ENCODE assay signal across 1 cellular context in the genomic region with DNA sequence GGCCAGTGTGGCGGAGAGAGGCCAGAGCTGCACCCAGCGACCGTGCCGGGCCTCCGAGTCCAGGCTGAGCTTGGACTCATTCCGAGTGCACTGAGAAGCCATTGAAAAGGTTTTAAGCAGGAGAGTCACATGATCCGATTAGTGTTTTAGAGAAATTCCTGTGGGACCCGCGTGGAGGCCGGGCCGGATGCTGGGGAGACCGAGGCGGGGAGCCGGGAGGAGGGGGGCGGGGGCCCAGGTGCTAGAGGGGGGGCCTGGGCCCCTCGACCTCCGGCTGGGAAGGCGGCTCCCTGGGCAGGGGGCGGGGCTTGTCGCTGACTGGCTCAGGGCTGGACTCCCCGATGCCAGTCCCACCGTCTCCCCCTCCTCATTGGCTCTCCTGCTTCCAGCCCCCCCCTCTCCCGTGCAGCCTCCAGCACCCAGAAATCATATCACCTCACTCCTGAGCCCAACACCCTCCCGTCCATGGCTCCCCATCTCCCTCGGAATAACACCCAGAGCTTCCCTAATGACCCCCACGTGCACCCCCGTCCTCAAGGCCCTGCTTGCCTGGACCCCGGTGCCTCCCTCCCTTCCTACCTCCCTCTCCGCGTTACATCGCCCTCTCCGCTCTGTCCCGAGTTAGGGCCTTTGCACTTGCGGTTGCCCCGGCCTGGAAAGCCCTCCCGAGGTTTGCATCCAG.
TF ChIP-seq lines count a peak whose summit lies in the region.

No MANE protein-coding gene starts in this region.

TF ChIP-seq in HepG2, 621 proteins besides CTCF, POLR2A, EP300 and RAD21 (continued from another document and continues in another):
- TF ChIP-seq, protein P1, sequence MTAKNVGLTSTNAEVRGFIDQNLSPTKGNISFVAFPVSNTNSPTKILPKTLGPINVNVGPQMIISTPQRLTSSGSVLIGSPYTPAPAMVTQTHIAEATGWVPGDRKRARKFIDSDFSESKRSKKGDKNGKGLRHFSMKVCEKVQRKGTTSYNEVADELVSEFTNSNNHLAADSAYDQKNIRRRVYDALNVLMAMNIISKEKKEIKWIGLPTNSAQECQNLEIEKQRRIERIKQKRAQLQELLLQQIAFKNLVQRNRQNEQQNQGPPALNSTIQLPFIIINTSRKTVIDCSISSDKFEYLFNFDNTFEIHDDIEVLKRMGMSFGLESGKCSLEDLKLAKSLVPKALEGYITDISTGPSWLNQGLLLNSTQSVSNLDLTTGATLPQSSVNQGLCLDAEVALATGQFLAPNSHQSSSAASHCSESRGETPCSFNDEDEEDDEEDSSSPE (CRISPR knock-in tag; IDR thresholded peaks at IDR 0.05): no peak
- TF ChIP-seq NR2F2 (IDR thresholded peaks at IDR 0.05; ENCODE audit: borderline replicate concordance, low read depth) (no peak), MAFG (CRISPR knock-in tag; IDR thresholded peaks at IDR 0.05) (no peak), KDM5A (IDR thresholded peaks at IDR 0.05; ENCODE audit: borderline replicate concordance, low read length) (peak; percentile 9; the same call in 1 of the 2 replicates), ZMYM4 (CRISPR knock-in tag; IDR thresholded peaks at IDR 0.05) (no peak; the same call in 1 of the 2 replicates), NRL (CRISPR knock-in tag; IDR thresholded peaks at IDR 0.05; ENCODE audit: borderline replicate concordance) (0 out of 2 replicates have a peak, but pooled peaks have one; percentile 51), ZNF567 (CRISPR knock-in tag; IDR thresholded peaks at IDR 0.05; ENCODE audit: borderline replicate concordance) (no peak), ZNF24 (IDR thresholded peaks at IDR 0.05) (no peak), ZNF570 (CRISPR knock-in tag; IDR thresholded peaks at IDR 0.05; ENCODE audit: borderline replicate concordance) (no peak), ZFP62 (CRISPR knock-in tag; IDR thresholded peaks at IDR 0.05) (no peak), SMYD3 (CRISPR knock-in tag; IDR thresholded peaks at IDR 0.05) (no peak), PHF20 (CRISPR knock-in tag; IDR thresholded peaks at IDR 0.05) (no peak; the same call in 1 of the 2 replicates), ZNF781 (CRISPR knock-in tag; IDR thresholded peaks at IDR 0.05; ENCODE audit: borderline replicate concordance, not compliant biosample characterization) (no peak), HNRNPH1 (optimal IDR thresholded peaks at IDR 0.05; ENCODE audit: low read depth, low read length) (no peak), NR2F1 (CRISPR knock-in tag; IDR thresholded peaks at IDR 0.05) (no peak), ZNF766 (CRISPR knock-in tag; IDR thresholded peaks at IDR 0.05; ENCODE audit: borderline replicate concordance) (no peak), ZNF30 (CRISPR knock-in tag; IDR thresholded peaks at IDR 0.05) (no peak), NFKBIZ (CRISPR knock-in tag; IDR thresholded peaks at IDR 0.05) (no peak)
- TF ChIP-seq, protein P2, sequence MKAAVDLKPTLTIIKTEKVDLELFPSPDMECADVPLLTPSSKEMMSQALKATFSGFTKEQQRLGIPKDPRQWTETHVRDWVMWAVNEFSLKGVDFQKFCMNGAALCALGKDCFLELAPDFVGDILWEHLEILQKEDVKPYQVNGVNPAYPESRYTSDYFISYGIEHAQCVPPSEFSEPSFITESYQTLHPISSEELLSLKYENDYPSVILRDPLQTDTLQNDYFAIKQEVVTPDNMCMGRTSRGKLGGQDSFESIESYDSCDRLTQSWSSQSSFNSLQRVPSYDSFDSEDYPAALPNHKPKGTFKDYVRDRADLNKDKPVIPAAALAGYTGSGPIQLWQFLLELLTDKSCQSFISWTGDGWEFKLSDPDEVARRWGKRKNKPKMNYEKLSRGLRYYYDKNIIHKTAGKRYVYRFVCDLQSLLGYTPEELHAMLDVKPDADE (CRISPR knock-in tag; IDR thresholded peaks at IDR 0.05): no peak
- TF ChIP-seq, protein P3, sequence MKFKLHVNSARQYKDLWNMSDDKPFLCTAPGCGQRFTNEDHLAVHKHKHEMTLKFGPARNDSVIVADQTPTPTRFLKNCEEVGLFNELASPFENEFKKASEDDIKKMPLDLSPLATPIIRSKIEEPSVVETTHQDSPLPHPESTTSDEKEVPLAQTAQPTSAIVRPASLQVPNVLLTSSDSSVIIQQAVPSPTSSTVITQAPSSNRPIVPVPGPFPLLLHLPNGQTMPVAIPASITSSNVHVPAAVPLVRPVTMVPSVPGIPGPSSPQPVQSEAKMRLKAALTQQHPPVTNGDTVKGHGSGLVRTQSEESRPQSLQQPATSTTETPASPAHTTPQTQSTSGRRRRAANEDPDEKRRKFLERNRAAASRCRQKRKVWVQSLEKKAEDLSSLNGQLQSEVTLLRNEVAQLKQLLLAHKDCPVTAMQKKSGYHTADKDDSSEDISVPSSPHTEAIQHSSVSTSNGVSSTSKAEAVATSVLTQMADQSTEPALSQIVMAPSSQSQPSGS (CRISPR knock-in tag; IDR thresholded peaks at IDR 0.05): no peak
- TF ChIP-seq, protein P4, sequence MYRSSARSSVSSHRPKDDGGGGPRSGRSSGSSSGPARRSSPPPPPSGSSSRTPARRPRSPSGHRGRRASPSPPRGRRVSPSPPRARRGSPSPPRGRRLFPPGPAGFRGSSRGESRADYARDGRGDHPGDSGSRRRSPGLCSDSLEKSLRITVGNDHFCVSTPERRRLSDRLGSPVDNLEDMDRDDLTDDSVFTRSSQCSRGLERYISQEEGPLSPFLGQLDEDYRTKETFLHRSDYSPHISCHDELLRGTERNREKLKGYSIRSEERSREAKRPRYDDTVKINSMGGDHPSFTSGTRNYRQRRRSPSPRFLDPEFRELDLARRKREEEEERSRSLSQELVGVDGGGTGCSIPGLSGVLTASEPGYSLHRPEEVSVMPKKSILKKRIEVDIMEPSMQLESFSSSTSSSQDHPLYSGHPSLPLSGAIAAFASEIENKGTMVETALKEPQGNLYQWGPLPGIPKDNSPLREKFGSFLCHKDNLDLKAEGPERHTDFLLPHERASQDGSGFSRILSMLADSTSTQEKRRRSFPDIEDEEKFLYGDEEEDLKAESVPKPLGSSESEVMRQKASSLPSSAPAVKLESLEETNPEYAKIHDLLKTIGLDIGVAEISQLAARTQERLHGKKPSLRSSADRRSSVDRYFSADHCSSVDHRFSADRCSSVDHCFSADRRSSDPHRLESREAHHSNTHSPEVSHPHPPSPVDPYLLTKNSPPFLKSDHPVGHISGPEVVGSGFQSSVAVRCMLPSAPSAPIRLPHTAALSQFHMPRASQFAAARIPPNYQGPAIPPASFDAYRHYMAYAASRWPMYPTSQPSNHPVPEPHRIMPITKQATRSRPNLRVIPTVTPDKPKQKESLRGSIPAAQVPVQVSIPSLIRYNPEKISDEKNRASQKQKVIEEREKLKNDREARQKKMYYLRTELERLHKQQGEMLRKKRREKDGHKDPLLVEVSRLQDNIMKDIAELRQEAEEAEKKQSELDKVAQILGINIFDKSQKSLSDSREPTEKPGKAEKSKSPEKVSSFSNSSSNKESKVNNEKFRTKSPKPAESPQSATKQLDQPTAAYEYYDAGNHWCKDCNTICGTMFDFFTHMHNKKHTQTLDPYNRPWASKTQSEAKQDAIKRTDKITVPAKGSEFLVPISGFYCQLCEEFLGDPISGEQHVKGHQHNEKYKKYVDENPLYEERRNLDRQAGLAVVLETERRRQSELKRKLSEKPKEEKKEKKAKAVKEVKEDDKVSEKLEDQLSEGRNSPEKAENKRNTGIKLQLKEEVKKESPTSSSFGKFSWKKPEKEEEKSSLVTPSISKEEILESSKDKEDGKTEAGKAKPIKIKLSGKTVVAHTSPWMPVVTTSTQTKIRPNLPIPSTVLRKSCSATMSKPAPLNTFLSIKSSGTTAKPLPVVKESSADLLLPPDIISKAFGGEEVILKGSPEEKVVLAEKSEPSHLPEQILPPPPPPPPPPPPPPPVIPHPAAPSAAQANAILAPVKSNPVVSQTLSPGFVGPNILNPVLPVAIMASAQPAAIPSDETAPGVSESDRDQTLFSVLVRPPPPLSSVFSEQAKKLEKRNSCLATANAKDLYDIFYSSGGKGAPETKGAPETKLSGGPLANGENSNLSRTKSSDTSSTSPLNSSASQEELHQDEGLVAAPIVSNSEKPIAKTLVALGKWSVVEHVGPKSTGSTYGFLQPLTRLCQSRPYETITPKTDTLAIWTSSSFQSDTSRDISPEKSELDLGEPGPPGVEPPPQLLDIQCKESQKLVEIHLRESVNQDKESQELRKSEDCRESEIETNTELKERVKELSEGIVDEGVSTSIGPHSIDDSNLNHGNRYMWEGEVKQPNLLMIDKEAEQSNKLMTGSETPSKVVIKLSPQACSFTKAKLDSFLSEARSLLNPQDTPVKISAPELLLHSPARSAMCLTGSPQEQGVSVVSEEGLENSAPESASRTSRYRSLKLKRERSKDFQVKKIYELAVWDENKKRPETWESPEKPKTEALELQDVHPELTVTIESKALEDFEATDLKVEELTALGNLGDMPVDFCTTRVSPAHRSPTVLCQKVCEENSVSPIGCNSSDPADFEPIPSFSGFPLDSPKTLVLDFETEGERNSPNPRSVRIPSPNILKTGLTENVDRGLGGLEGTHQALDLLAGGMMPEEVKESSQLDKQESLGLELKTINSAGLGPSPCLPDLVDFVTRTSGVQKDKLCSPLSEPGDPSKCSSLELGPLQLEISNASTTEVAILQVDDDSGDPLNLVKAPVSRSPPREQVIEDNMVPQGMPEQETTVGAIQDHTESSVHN (CRISPR knock-in tag; IDR thresholded peaks at IDR 0.05): no peak
- TF ChIP-seq, protein P5, sequence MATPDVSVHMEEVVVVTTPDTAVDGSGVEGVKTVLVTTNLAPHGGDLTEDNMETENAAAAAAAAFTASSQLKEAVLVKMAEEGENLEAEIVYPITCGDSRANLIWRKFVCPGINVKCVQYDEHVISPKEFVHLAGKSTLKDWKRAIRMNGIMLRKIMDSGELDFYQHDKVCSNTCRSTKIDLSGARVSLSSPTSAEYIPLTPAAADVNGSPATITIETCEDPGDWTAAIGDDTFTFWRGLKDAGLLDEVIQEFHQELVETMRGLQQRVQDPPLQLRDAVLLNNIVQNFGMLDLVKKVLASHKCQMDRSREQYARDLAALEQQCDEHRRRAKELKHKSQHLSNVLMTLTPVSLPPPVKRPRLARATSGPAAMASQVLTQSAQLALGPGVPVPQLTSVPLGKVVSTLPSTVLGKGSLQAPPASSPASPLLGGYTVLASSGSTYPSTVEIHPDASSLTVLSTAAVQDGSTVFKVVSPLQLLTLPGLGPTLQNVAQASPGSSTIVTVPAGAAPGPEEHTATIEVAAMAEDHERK (CRISPR knock-in tag; IDR thresholded peaks at IDR 0.05; ENCODE audit: low read depth): no peak
- TF ChIP-seq, protein P6, sequence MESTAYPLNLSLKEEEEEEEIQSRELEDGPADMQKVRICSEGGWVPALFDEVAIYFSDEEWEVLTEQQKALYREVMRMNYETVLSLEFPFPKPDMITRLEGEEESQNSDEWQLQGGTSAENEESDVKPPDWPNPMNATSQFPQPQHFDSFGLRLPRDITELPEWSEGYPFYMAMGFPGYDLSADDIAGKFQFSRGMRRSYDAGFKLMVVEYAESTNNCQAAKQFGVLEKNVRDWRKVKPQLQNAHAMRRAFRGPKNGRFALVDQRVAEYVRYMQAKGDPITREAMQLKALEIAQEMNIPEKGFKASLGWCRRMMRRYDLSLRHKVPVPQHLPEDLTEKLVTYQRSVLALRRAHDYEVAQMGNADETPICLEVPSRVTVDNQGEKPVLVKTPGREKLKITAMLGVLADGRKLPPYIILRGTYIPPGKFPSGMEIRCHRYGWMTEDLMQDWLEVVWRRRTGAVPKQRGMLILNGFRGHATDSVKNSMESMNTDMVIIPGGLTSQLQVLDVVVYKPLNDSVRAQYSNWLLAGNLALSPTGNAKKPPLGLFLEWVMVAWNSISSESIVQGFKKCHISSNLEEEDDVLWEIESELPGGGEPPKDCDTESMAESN (CRISPR knock-in tag; conservative IDR thresholded peaks at IDR 0.05): no peak
- TF ChIP-seq, protein P7, sequence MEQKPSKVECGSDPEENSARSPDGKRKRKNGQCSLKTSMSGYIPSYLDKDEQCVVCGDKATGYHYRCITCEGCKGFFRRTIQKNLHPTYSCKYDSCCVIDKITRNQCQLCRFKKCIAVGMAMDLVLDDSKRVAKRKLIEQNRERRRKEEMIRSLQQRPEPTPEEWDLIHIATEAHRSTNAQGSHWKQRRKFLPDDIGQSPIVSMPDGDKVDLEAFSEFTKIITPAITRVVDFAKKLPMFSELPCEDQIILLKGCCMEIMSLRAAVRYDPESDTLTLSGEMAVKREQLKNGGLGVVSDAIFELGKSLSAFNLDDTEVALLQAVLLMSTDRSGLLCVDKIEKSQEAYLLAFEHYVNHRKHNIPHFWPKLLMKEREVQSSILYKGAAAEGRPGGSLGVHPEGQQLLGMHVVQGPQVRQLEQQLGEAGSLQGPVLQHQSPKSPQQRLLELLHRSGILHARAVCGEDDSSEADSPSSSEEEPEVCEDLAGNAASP (CRISPR knock-in tag; IDR thresholded peaks at IDR 0.05; ENCODE audit: borderline replicate concordance): no peak
- TF ChIP-seq, protein P8, sequence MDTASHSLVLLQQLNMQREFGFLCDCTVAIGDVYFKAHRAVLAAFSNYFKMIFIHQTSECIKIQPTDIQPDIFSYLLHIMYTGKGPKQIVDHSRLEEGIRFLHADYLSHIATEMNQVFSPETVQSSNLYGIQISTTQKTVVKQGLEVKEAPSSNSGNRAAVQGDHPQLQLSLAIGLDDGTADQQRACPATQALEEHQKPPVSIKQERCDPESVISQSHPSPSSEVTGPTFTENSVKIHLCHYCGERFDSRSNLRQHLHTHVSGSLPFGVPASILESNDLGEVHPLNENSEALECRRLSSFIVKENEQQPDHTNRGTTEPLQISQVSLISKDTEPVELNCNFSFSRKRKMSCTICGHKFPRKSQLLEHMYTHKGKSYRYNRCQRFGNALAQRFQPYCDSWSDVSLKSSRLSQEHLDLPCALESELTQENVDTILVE (CRISPR knock-in tag; IDR thresholded peaks at IDR 0.05): no peak
- TF ChIP-seq, protein P9, sequence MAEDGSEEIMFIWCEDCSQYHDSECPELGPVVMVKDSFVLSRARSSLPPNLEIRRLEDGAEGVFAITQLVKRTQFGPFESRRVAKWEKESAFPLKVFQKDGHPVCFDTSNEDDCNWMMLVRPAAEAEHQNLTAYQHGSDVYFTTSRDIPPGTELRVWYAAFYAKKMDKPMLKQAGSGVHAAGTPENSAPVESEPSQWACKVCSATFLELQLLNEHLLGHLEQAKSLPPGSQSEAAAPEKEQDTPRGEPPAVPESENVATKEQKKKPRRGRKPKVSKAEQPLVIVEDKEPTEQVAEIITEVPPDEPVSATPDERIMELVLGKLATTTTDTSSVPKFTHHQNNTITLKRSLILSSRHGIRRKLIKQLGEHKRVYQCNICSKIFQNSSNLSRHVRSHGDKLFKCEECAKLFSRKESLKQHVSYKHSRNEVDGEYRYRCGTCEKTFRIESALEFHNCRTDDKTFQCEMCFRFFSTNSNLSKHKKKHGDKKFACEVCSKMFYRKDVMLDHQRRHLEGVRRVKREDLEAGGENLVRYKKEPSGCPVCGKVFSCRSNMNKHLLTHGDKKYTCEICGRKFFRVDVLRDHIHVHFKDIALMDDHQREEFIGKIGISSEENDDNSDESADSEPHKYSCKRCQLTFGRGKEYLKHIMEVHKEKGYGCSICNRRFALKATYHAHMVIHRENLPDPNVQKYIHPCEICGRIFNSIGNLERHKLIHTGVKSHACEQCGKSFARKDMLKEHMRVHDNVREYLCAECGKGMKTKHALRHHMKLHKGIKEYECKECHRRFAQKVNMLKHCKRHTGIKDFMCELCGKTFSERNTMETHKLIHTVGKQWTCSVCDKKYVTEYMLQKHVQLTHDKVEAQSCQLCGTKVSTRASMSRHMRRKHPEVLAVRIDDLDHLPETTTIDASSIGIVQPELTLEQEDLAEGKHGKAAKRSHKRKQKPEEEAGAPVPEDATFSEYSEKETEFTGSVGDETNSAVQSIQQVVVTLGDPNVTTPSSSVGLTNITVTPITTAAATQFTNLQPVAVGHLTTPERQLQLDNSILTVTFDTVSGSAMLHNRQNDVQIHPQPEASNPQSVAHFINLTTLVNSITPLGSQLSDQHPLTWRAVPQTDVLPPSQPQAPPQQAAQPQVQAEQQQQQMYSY (CRISPR knock-in tag; IDR thresholded peaks at IDR 0.05): no peak
